ENCODE assay signal across 8 cellular contexts in the genomic region with DNA sequence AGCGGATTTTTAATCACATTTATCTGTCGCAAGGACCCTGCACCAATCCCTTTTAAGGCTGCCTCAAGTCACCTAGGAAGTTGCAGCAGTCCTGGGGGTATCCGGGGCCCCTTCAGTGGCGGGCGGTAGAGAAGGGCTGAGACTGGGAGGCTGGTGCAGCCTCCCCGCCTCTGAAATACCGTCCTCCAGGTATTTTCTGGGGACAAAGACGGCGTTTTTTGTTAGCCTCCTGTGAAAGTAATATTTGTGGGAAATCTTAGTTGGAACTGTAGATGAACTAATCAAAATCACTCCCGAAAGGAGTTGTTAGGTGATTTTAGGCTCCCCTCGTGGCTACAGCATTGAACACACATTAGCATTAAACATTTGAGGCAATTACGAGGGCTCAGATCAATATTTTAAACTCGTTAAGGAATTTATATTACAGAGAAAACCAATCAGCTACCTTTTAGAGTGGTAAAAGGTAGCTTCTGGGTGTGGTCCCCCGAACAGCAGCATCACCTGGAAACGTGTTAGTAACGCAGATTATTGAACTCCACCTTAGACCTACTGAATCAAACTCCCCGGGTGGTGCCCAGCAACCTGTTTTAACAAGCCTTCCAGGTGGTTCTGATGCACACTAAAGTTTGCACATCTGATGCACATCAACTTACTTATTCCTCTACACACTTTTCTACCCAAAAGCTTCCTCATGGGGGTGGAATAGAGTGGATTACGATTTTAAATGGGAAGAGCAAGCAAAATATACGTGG. TPM values are rescaled to one million over a fixed set of nuclear protein-coding genes. Genes with fewer than 3 reads are reported as not detected.
DNase-seq lines count a peak whose midpoint lies in the region; ATAC-seq, FAIRE-seq and TF ChIP-seq lines count a peak whose summit lies in the region.

No MANE protein-coding gene starts in this region.

- H3K36me3 ChIP-seq in iPS-20b (ENCODE audit: insufficient read depth, low read depth, low read length), result no peaks in the 10 kb centered on the region

- FAIRE-seq in A549 (lab: Jason Lieb, UNC), result no peak

- no peaks in the 10 kb centered on the region for H3K27me3 ChIP-seq in iPS-20b (ENCODE audit: insufficient read depth, low read length)

- CTCF ChIA-PET in A549 (lab: Yijun Ruan, JAX), result interaction anchor here (0.9 to 1.2 kb wide), 2 partner anchors 13 to 17 kb away, joined by 3 to 4 read pairs; no protein-coding TSS in a partner anchor

- peak overlapping the region; percentile 79 for H3K27ac Mint-ChIP-seq in activated naive CD8-positive, alpha-beta T cell treated with anti-CD3 and anti-CD28 coated beads for 36 hours
- H3K27ac Mint-ChIP-seq in stimulated activated naive CD8-positive, alpha-beta T cell treated with anti-CD3 and anti-CD28 coated beads, Interleukin-15, amount 100 ng/mL, for 72 hours, result peak overlapping the region; percentile 23 to 98

- H3K9me3 Mint-ChIP-seq in activated naive CD8-positive, alpha-beta T cell treated with anti-CD3 and anti-CD28 coated beads for 36 hours, result no peaks in the 10 kb centered on the region
- no peaks in the 10 kb centered on the region for H3K9me3 Mint-ChIP-seq in stimulated activated naive CD8-positive, alpha-beta T cell treated with anti-CD3 and anti-CD28 coated beads, Interleukin-15, amount 100 ng/mL, for 72 hours

- TF ChIP-seq RAD21 in A549 (conservative IDR thresholded peaks at IDR 0.05 in 1 of 2, IDR thresholded peaks at IDR 0.05 in 1 of 2), result no peak

- TF ChIP-seq POLR2A in A549 (IDR thresholded peaks at IDR 0.05; ENCODE audit: low read length), result no peak

- ATAC-seq in A549, result peak; percentile 57 to 63
- peak; percentile 39 for ATAC-seq in GM19351 (IDR thresholded peaks at IDR 0.05; ENCODE audit: unreplicated experiment)
- peak; percentile 30 for ATAC-seq in HG03521 (IDR thresholded peaks at IDR 0.05; ENCODE audit: unreplicated experiment)
- peak; percentile 72 for ATAC-seq in stimulated activated naive CD8-positive, alpha-beta T cell treated with anti-CD3 and anti-CD28 coated beads, Interleukin-15, amount 100 ng/mL, for 72 hours

- H3K4me1 ChIP-seq in A549 (peaks cover 27% of the 10 kb centered on the region; the same call in 2 of the 3 replicates), iPS-20b (ENCODE audit: insufficient read depth, low read length) (peaks cover 11% of the 10 kb centered on the region)

- no peak for TF ChIP-seq CTCF in A549 (IDR thresholded peaks at IDR 0.05)

- H3K4me2 ChIP-seq in A549, result peak overlapping the region; percentile 84

- H3K9me3 ChIP-seq in A549 (no peaks in the 10 kb centered on the region), iPS-20b (ENCODE audit: insufficient read depth, low read depth, low read length) (no peaks in the 10 kb centered on the region)

- 10% methylated on average over 19 of the region's 19 CpGs for WGBS in A549 (ENCODE audit: missing lambda C conversion rate)

- TF ChIP-seq EP300 in A549 (IDR thresholded peaks at IDR 0.05), result no peak

- no peak for DNase-seq in A549 (ENCODE audit: low read depth in 1 of 2, low spot score in 1 of 2)
- DNase-seq in activated naive CD8-positive, alpha-beta T cell treated with anti-CD3 and anti-CD28 coated beads for 36 hours, result no peak
- no peak for DNase-seq in stimulated activated naive CD8-positive, alpha-beta T cell treated with anti-CD3 and anti-CD28 coated beads, Interleukin-15, amount 100 ng/mL, for 72 hours
- no peak for DNase-seq in effector CD8-positive, alpha-beta T cell (lab: John Stamatoyannopoulos, UW)
- DNase-seq in DMS79 (lab: John Stamatoyannopoulos, UW), result no peak

- H3K9ac ChIP-seq in iPS-20b (ENCODE audit: low read depth, low read length), result peak overlapping the region; percentile 87

- H3K4me3 Mint-ChIP-seq in activated naive CD8-positive, alpha-beta T cell treated with anti-CD3 and anti-CD28 coated beads for 36 hours, result peak overlapping the region; percentile 86
- H3K4me3 Mint-ChIP-seq in stimulated activated naive CD8-positive, alpha-beta T cell treated with anti-CD3 and anti-CD28 coated beads, Interleukin-15, amount 100 ng/mL, for 72 hours, result peak overlapping the region; percentile 96 to 99

- peak overlapping the region; percentile 76 for H3K4me3 ChIP-seq in A549
- H3K4me3 ChIP-seq in iPS-20b (ENCODE audit: low read length), result peak overlapping the region; percentile 96

- peaks cover 22% of the 10 kb centered on the region for H3K36me3 Mint-ChIP-seq in activated naive CD8-positive, alpha-beta T cell treated with anti-CD3 and anti-CD28 coated beads for 36 hours

- H3K27ac ChIP-seq in A549 (peak overlapping the region; percentile 88 to 98), iPS-20b (ENCODE audit: low read length) (peak overlapping the region; percentile 77)

- peaks cover 31% of the 10 kb centered on the region for H3K4me1 Mint-ChIP-seq in activated naive CD8-positive, alpha-beta T cell treated with anti-CD3 and anti-CD28 coated beads for 36 hours
- H3K4me1 Mint-ChIP-seq in stimulated activated naive CD8-positive, alpha-beta T cell treated with anti-CD3 and anti-CD28 coated beads, Interleukin-15, amount 100 ng/mL, for 72 hours, result peaks cover 32% of the 10 kb centered on the region

- POLR2A ChIA-PET in A549 (lab: Yijun Ruan, JAX), result interaction anchor here (1.0 to 2.2 kb wide), 4 partner anchors 56 to 195 kb away, joined by 3 to 15 read pairs (median 7); partner anchors contain the start of genes CFAP70 and DNAJC9

- H3K27me3 Mint-ChIP-seq in activated naive CD8-positive, alpha-beta T cell treated with anti-CD3 and anti-CD28 coated beads for 36 hours, result peaks cover 5% of the 10 kb centered on the region
- H3K27me3 Mint-ChIP-seq in stimulated activated naive CD8-positive, alpha-beta T cell treated with anti-CD3 and anti-CD28 coated beads, Interleukin-15, amount 100 ng/mL, for 72 hours, result peaks cover 14% of the 10 kb centered on the region

TF ChIP-seq in A549, 52 proteins besides CTCF, POLR2A, EP300 and RAD21:
- TF ChIP-seq, protein P1, sequence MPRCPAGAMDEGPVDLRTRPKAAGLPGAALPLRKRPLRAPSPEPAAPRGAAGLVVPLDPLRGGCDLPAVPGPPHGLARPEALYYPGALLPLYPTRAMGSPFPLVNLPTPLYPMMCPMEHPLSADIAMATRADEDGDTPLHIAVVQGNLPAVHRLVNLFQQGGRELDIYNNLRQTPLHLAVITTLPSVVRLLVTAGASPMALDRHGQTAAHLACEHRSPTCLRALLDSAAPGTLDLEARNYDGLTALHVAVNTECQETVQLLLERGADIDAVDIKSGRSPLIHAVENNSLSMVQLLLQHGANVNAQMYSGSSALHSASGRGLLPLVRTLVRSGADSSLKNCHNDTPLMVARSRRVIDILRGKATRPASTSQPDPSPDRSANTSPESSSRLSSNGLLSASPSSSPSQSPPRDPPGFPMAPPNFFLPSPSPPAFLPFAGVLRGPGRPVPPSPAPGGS (IDR thresholded peaks at IDR 0.05), result 0 out of 3 replicates have a peak, but pooled peaks have one; percentile 50
- TF ChIP-seq FOSB (CRISPR knock-in tag; IDR thresholded peaks at IDR 0.05) (no peak), PHF8 (IDR thresholded peaks at IDR 0.05; ENCODE audit: borderline replicate concordance, low read depth) (no peak)

RNA-seq across cellular contexts. Expression of gene ANXA7, which starts 0.5 kb away (rescaled TPM):
- polyA plus RNA-seq in A549 (2011; rRNA removed) (150 and 161 TPM in 2 replicates), A549 (2017; fragmentation: RNase III; extraction: RNeasy Plus Mini Kit Qiagen cat#74134 plus additional on column Dnase treatment) (96.0 to 98.0 TPM (median 96.2 TPM) in 3 replicates)
- 75.8 and 98.4 TPM in 2 replicates for polyA plus RNA-seq in A549 (2012; cell fraction: cytosol; rRNA removed)
- polyA plus RNA-seq in A549 (2012; cell fraction: nucleus; rRNA removed), result 79.8 and 84.1 TPM in 2 replicates
- 121 and 152 TPM in 2 replicates for polyA minus RNA-seq in A549 (2011; rRNA and poly(A)+ RNA removed)
- total RNA-seq in activated naive CD8-positive, alpha-beta T cell treated with anti-CD3 and anti-CD28 coated beads for 36 hours, result 100 to 1,000 TPM; 120 to 126 TPM

RNA-seq across cellular contexts. Expression of gene MSS51, which starts 19.0 kb away (rescaled TPM):
- polyA plus RNA-seq in A549 (2011; rRNA removed), result 1.1 TPM in 2 replicates
- 0.39 and 0.45 TPM in 2 replicates for polyA plus RNA-seq in A549 (2012; cell fraction: cytosol; rRNA removed)
- 3.8 and 6.2 TPM in 2 replicates for polyA plus RNA-seq in A549 (2012; cell fraction: nucleus; rRNA removed)
- 0.47 to 0.53 TPM (median 0.49 TPM) in 3 replicates for polyA plus RNA-seq in A549 (2017; fragmentation: RNase III; extraction: RNeasy Plus Mini Kit Qiagen cat#74134 plus additional on column Dnase treatment)
- 0.97 and 1.8 TPM in 2 replicates for polyA minus RNA-seq in A549 (2011; rRNA and poly(A)+ RNA removed)
- total RNA-seq in activated naive CD8-positive, alpha-beta T cell treated with anti-CD3 and anti-CD28 coated beads for 36 hours, result 1 to 10 TPM in 1 of 2 experiments, under 1 TPM in 1; 0.94 to 1.4 TPM

RNA-seq across cellular contexts. Expression of gene CFAP70, which starts 55.7 kb away (rescaled TPM):
- polyA plus RNA-seq in A549 (2011; rRNA removed), result 0.95 and 0.98 TPM in 2 replicates
- polyA plus RNA-seq in A549 (2012; cell fraction: cytosol; rRNA removed), result 0.05 and 0.08 TPM in 2 replicates
- polyA plus RNA-seq in A549 (2012; cell fraction: nucleus; rRNA removed), result 0.25 and 0.42 TPM in 2 replicates
- 0.28 to 0.34 TPM (median 0.32 TPM) in 3 replicates for polyA plus RNA-seq in A549 (2017; fragmentation: RNase III; extraction: RNeasy Plus Mini Kit Qiagen cat#74134 plus additional on column Dnase treatment)
- polyA minus RNA-seq in A549 (2011; rRNA and poly(A)+ RNA removed), result 0.25 and 0.83 TPM in 2 replicates
- total RNA-seq in activated naive CD8-positive, alpha-beta T cell treated with anti-CD3 and anti-CD28 coated beads for 36 hours, result under 1 TPM; 0.58 to 0.60 TPM
